Comparison of ENCODE assay signal across 14 cellular contexts in genomic region chr1:219587817-219588561, GRCh38. TPM values are rescaled to one million over a fixed set of nuclear protein-coding genes. Genes with fewer than 3 reads are reported as not detected.
DNase-seq lines count a peak whose midpoint lies in the region; ATAC-seq and TF ChIP-seq lines count a peak whose summit lies in the region.
"Had no signal": no experiment of that assay in that cellular context is flagged by ENCODE, and none has a peak within 500 bp of the region (broad histone marks: within the 10 kb centered on the region; RNA-seq: fewer than 3 reads in every experiment).

No MANE protein-coding gene starts in this region.

- H3K9me3 ChIP-seq in naive thymus-derived CD4-positive, alpha-beta T cell (ENCODE audit: control insufficient read depth in 2 of 3, low read length in 3 of 3), result no peaks in the 10 kb centered on the region
- no peaks in the 10 kb centered on the region for H3K9me3 ChIP-seq in adrenal gland (replicated peaks in 1 of 3)

- H3K27me3 Mint-ChIP-seq in CD14-positive monocyte (ENCODE audit: low read depth in 3 of 3), result no peaks in the 10 kb centered on the region
- peaks cover 0 to 10% (median 4%) of the 10 kb centered on the region in 5 donors for H3K27me3 Mint-ChIP-seq in naive thymus-derived CD4-positive, alpha-beta T cell
- no peaks in the 10 kb centered on the region for H3K27me3 Mint-ChIP-seq in activated naive CD8-positive, alpha-beta T cell treated with anti-CD3 and anti-CD28 coated beads, Interleukin-2, amount 50 U/mL, for 24 hours
- H3K27me3 Mint-ChIP-seq in GM23338 (ENCODE audit: insufficient read depth, low read depth, poor library complexity), result no peaks in the 10 kb centered on the region

- no peak for TF ChIP-seq POLR2A in adrenal gland (IDR thresholded peaks at IDR 0.05)

- H3K36me3 Mint-ChIP-seq in CD14-positive monocyte, result peaks cover 0 to 2% of the 10 kb centered on the region in 2 donors
- no peaks in the 10 kb centered on the region for H3K36me3 Mint-ChIP-seq in naive thymus-derived CD4-positive, alpha-beta T cell
- H3K36me3 Mint-ChIP-seq in activated naive CD8-positive, alpha-beta T cell treated with anti-CD3 and anti-CD28 coated beads, Interleukin-2, amount 50 U/mL, for 24 hours (ENCODE audit: low read depth), result no peaks in the 10 kb centered on the region
- no peaks in the 10 kb centered on the region for H3K36me3 Mint-ChIP-seq in GM23338 (ENCODE audit: low read depth)

- no peak overlapping the region for H3K4me3 ChIP-seq in naive thymus-derived CD4-positive, alpha-beta T cell (ENCODE audit: low read length)
- no peak overlapping the region for H3K4me3 ChIP-seq in GM23338
- no peak overlapping the region for H3K4me3 ChIP-seq in adrenal gland
- H3K4me3 ChIP-seq: GM12878, spleen had no signal

- H3K4me2 ChIP-seq in GM23338, result no peak overlapping the region

- intact Hi-C loops in CD14-positive monocyte (cut with micrococcal nuclease) (loop anchor here in 1 of 2 donors (5.0 to 10.0 kb wide), 2 partner anchors 126 to 1243 kb away; partner anchors contain the start of gene TGFB2), adrenal gland (cut with DNase I) (no loop called here)
- intact Hi-C loops in naive thymus-derived CD4-positive, alpha-beta T cell (cut with micrococcal nuclease), result no loop called here

- H2AFZ ChIP-seq in GM23338, result no peak overlapping the region

- WGBS in adrenal gland, 4 donors, result 68 to 74% (median 73%) methylated on average over 5 of the region's 5 CpGs

- H3K4me1 Mint-ChIP-seq in CD14-positive monocyte (peaks cover 57% of the 10 kb centered on the region), GM23338 (no peaks in the 10 kb centered on the region)
- H3K4me1 Mint-ChIP-seq in naive thymus-derived CD4-positive, alpha-beta T cell, result peaks cover 0 to 6% (median 0%) of the 10 kb centered on the region in 7 donors
- no peaks in the 10 kb centered on the region for H3K4me1 Mint-ChIP-seq in activated naive CD8-positive, alpha-beta T cell treated with anti-CD3 and anti-CD28 coated beads, Interleukin-2, amount 50 U/mL, for 24 hours

- no peaks in the 10 kb centered on the region for H3K27me3 ChIP-seq in naive thymus-derived CD4-positive, alpha-beta T cell (ENCODE audit: control insufficient read depth in 2 of 2, insufficient read depth in 2 of 2, low read length in 2 of 2)
- no peaks in the 10 kb centered on the region for H3K27me3 ChIP-seq in GM23338 (ENCODE audit: insufficient read depth)
- no peaks in the 10 kb centered on the region for H3K27me3 ChIP-seq in adrenal gland
- H3K27me3 ChIP-seq: spleen had no signal

- no peaks in the 10 kb centered on the region for H4K20me1 ChIP-seq in GM23338 (replicated peaks; ENCODE audit: insufficient read depth)

- peaks cover 0 to 6% (median 3%) of the 10 kb centered on the region in 7 donors for H3K9me3 Mint-ChIP-seq in CD14-positive monocyte
- peaks cover 0 to 18% (median 6%) of the 10 kb centered on the region in 11 donors for H3K9me3 Mint-ChIP-seq in naive thymus-derived CD4-positive, alpha-beta T cell
- H3K9me3 Mint-ChIP-seq in activated naive CD8-positive, alpha-beta T cell treated with anti-CD3 and anti-CD28 coated beads, Interleukin-2, amount 50 U/mL, for 24 hours, result peaks cover 3% of the 10 kb centered on the region
- no peaks in the 10 kb centered on the region for H3K9me3 Mint-ChIP-seq in GM23338
- H3K9me3 Mint-ChIP-seq: T-helper 1 cell treated with Interleukin-12 subunit alpha and Interleukin-12 subunit beta and Interleukin-4 antibody, amounts not matched to agents 30 μg/mL and 1 μg/mL, for 36 hours had no signal

- H3K9me2 ChIP-seq in GM23338 (ENCODE audit: insufficient read depth), result peaks cover 6% of the 10 kb centered on the region

- H3K36me3 ChIP-seq in naive thymus-derived CD4-positive, alpha-beta T cell (ENCODE audit: control insufficient read depth in 2 of 3, insufficient read depth in 3 of 3, low read length in 3 of 3), result no peaks in the 10 kb centered on the region
- no peaks in the 10 kb centered on the region for H3K36me3 ChIP-seq in GM23338 (ENCODE audit: insufficient read depth)
- H3K36me3 ChIP-seq in adrenal gland (replicated peaks in 1 of 2), result no peaks in the 10 kb centered on the region
- H3K36me3 ChIP-seq: spleen had no signal

- POLR2A ChIA-PET in naive thymus-derived CD4-positive, alpha-beta T cell (lab: Charles Lee), result no interaction called here

- H3F3A ChIP-seq in GM23338 (replicated peaks; ENCODE audit: low read depth), result no peaks in the 10 kb centered on the region

- ATAC-seq in naive thymus-derived CD4-positive, alpha-beta T cell, result peak; percentile 46
- no peak for ATAC-seq in activated naive CD8-positive, alpha-beta T cell treated with anti-CD3 and anti-CD28 coated beads, Interleukin-2, amount 50 U/mL, for 24 hours
- no peak for ATAC-seq in GM23338
- ATAC-seq: GM12878 had no signal

- no peak overlapping the region for H3K27ac ChIP-seq in naive thymus-derived CD4-positive, alpha-beta T cell (ENCODE audit: low read depth, low read length)
- H3K27ac ChIP-seq in GM23338 (ENCODE audit: low read depth) (no peak overlapping the region), adrenal gland (peak overlapping the region in 1 of 5 donors; percentile 42)

- no peaks in the 10 kb centered on the region for H3K79me2 ChIP-seq in GM23338 (replicated peaks; ENCODE audit: insufficient read depth)

- DNase-seq in CD14-positive monocyte (ENCODE audit: low spot score) (no peak), NOMO-1 treated with DMSO at 0.1 percent for 48 hours (lab: John Stamatoyannopoulos, UW; ENCODE audit: unreplicated experiment) (peak; percentile 94), dermis blood vessel endothelial cell (peak; percentile 15), germinal center (ENCODE audit: low spot score) (no peak), GM23338 (ENCODE audit: low spot score) (no peak), adrenal gland (no peak)
- DNase-seq in naive thymus-derived CD4-positive, alpha-beta T cell, result no peak
- DNase-seq in activated naive CD8-positive, alpha-beta T cell treated with anti-CD3 and anti-CD28 coated beads, Interleukin-2, amount 50 U/mL, for 24 hours, result no peak
- DNase-seq: MM.1S, NCI-H748 treated with DMSO at 0.1 percent for 48 hours, spleen had no signal

- TF ChIP-seq CTCF in CD14-positive monocyte (IDR thresholded peaks at IDR 0.05), result no peak
- no peak for TF ChIP-seq CTCF in GM23338 (conservative IDR thresholded peaks at IDR 0.05; ENCODE audit: low read depth in 2 of 2)
- TF ChIP-seq CTCF in adrenal gland (IDR thresholded peaks at IDR 0.05), result no peak

- H3K4me1 ChIP-seq in naive thymus-derived CD4-positive, alpha-beta T cell (ENCODE audit: control insufficient read depth in 2 of 2, insufficient read depth in 2 of 2, low read length in 2 of 2), result no peaks in the 10 kb centered on the region
- H3K4me1 ChIP-seq in GM23338 (ENCODE audit: insufficient read depth), result no peaks in the 10 kb centered on the region
- no peaks in the 10 kb centered on the region for H3K4me1 ChIP-seq in adrenal gland (replicated peaks in 1 of 2)
- H3K4me1 ChIP-seq: spleen had no signal

- H3K4me3 Mint-ChIP-seq in CD14-positive monocyte (peak overlapping the region in 1 of 2 donors; percentile 80), GM23338 (no peak overlapping the region)
- H3K4me3 Mint-ChIP-seq in naive thymus-derived CD4-positive, alpha-beta T cell, result no peak overlapping the region
- no peak overlapping the region for H3K4me3 Mint-ChIP-seq in activated naive CD8-positive, alpha-beta T cell treated with anti-CD3 and anti-CD28 coated beads, Interleukin-2, amount 50 U/mL, for 24 hours
- H3K4me3 Mint-ChIP-seq: nephron; T-helper 1 cell treated with Interleukin-12 subunit alpha and Interleukin-12 subunit beta and Interleukin-4 antibody, amounts not matched to agents 30 μg/mL and 1 μg/mL, for 36 hours had no signal

- H3K27ac Mint-ChIP-seq in CD14-positive monocyte, result peak overlapping the region; percentile 88 to 98 (median 95)
- no peak overlapping the region for H3K27ac Mint-ChIP-seq in naive thymus-derived CD4-positive, alpha-beta T cell
- no peak overlapping the region for H3K27ac Mint-ChIP-seq in activated naive CD8-positive, alpha-beta T cell treated with anti-CD3 and anti-CD28 coated beads, Interleukin-2, amount 50 U/mL, for 24 hours
- H3K27ac Mint-ChIP-seq in GM23338, result no peak overlapping the region
- H3K27ac Mint-ChIP-seq: nephron; T-helper 1 cell treated with Interleukin-12 subunit alpha and Interleukin-12 subunit beta and Interleukin-4 antibody, amounts not matched to agents 30 μg/mL and 1 μg/mL, for 36 hours had no signal

- CTCF ChIA-PET in naive thymus-derived CD4-positive, alpha-beta T cell (lab: Charles Lee), result no interaction called here

TF ChIP-seq in GM23338, 12 proteins besides CTCF, POLR2A, EP300 and RAD21 (continues in another document):
- no peak for TF ChIP-seq STAT1 (IDR thresholded peaks at IDR 0.05; ENCODE audit: unreplicated experiment)

RNA-seq across cellular contexts. Expression of gene ZC3H11B, which starts 24.9 kb away (rescaled TPM):
- polyA plus RNA-seq in CD14-positive monocyte (under 1 TPM in 1 of 2 donors, not detected in 1; 0.09 TPM), GM23338 (2016; fragmentation: Nextera tagmentation; extraction: Ambion mirVana) (not detected in 2 replicates), adrenal gland (under 1 TPM in 1 of 3 donors, not detected in 2; 0.03 TPM)
- total RNA-seq in dermis blood vessel endothelial cell (0.14 and 0.17 TPM in 2 replicates), adrenal gland (under 1 TPM in 2 of 8 donors, not detected in 6; 0.14 to 0.48 TPM)
- not detected for total RNA-seq in naive thymus-derived CD4-positive, alpha-beta T cell
- not detected for polyA plus RNA-seq in naive thymus-derived CD4-positive, alpha-beta T cell
- total RNA-seq in GM23338 (2014; rRNA removed; shearing (Covaris generic)), result 0.08 and 0.10 TPM in 2 replicates

Comparison
In these comparisons a context has a peak if more than half of its experiments do, and no peak if none do; other contexts are left out.
1. DNase-seq: peak in NOMO-1 treated with DMSO at 0.1 percent for 48 hours (single experiment) and dermis blood vessel endothelial cell (single experiment); none in CD14-positive monocyte (single experiment), naive thymus-derived CD4-positive, alpha-beta T cell (0 of 9), activated naive CD8-positive, alpha-beta T cell treated with anti-CD3 and anti-CD28 coated beads, Interleukin-2, amount 50 U/mL, for 24 hours (single experiment), germinal center (single experiment), GM23338 (single experiment) and adrenal gland (0 of 7).
2. H3K27ac Mint-ChIP-seq: peak in CD14-positive monocyte (7 of 7); none in naive thymus-derived CD4-positive, alpha-beta T cell (0 of 9), activated naive CD8-positive, alpha-beta T cell treated with anti-CD3 and anti-CD28 coated beads, Interleukin-2, amount 50 U/mL, for 24 hours (single experiment) and GM23338 (single experiment).